15 cellular contexts compared by ENCODE assay signal in the genomic region with DNA sequence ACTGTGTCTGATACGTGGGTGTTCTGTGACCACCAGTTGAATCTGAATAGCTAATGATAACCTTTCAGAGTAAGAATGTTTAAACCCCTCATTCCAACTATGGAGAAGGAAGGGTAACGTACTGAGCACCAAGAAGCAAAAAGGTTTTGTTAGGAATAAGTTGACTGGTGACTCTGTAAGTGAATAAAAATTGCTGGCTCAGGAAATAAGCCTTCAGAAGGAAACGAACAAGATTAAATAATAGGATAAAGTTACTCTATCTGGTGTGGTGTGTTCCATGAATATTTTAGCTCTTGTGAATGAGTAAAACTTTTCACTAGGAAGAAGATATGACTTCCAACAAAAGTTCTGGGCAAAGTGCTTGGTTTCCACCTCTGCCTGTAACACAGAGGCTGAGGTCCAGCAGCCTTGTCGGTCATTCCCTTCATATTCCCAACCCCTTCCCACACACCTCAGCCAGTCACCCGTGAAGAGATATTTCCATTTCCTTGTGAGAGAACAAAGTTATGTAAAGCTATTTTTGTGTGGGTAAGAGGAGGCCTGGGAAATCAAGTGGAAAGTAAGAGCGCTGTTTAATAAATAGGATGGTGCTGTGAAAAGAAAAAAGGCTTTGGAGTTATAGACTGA. TPM values are rescaled to one million over a fixed set of nuclear protein-coding genes. Genes with fewer than 3 reads are reported as not detected.
DNase-seq lines count a peak whose midpoint lies in the region; ATAC-seq and TF ChIP-seq lines count a peak whose summit lies in the region.
"Had no signal": no experiment of that assay in that cellular context is flagged by ENCODE, and none has a peak within 500 bp of the region (broad histone marks: within the 10 kb centered on the region; RNA-seq: fewer than 3 reads in every experiment).

No MANE protein-coding gene starts in this region.

- H3K36me3 Mint-ChIP-seq in HFFc6 (ENCODE audit: low read depth) (peaks cover 18% of the 10 kb centered on the region), memory B cell (peaks cover 19% of the 10 kb centered on the region)
- peaks cover 33 to 56% of the 10 kb centered on the region in 2 donors for H3K36me3 Mint-ChIP-seq in activated naive CD4-positive, alpha-beta T cell treated with anti-CD3 and anti-CD28 coated beads, Interleukin-2, amount 50 U/mL, for 72 hours

- H3K27me3 Mint-ChIP-seq in HFFc6 (ENCODE audit: insufficient read depth): no peaks in the 10 kb centered on the region; the same call in 1 of the 2 replicates
- H3K27me3 Mint-ChIP-seq in memory B cell: no peaks in the 10 kb centered on the region

- H4K20me1 ChIP-seq in BLaER1 treated with 17β-estradiol and CSF1 and Interleukin-3, amounts not matched to agents 10 nM and 100 nM: no peaks in the 10 kb centered on the region

- peaks cover 21 to 62% (median 24%) of the 10 kb centered on the region in 10 experiments for H3K4me1 ChIP-seq in BLaER1 treated with 17β-estradiol and CSF1 and Interleukin-3, amounts not matched to agents 10 nM and 100 nM

- H3K27ac ChIP-seq in BLaER1 treated with 17β-estradiol and CSF1 and Interleukin-3, amounts not matched to agents 10 nM and 100 nM: peak overlapping the region; percentile 15 to 88 (median 67); a peak in 21 of 22 replicates
- H3K27ac ChIP-seq: neutrophil, SJSA1, VCaP had no signal

- H3K9me3 Mint-ChIP-seq in HFFc6 (peaks cover 17% of the 10 kb centered on the region), memory B cell (peaks cover 10% of the 10 kb centered on the region)
- peaks cover 17 to 30% of the 10 kb centered on the region in 2 donors for H3K9me3 Mint-ChIP-seq in activated naive CD4-positive, alpha-beta T cell treated with anti-CD3 and anti-CD28 coated beads, Interleukin-2, amount 50 U/mL, for 72 hours

- H3K4me3 Mint-ChIP-seq in HFFc6 (no peak overlapping the region), memory B cell (peak overlapping the region; percentile 50)

- H3K4me2 ChIP-seq in BLaER1 treated with 17β-estradiol and CSF1 and Interleukin-3, amounts not matched to agents 10 nM and 100 nM: peak overlapping the region; percentile 62 to 83 (median 71)

- no peak for ATAC-seq in activated naive CD4-positive, alpha-beta T cell treated with anti-CD3 and anti-CD28 coated beads, Interleukin-2, amount 50 U/mL, for 72 hours
- ATAC-seq in memory B cell (ENCODE audit: low read depth): no peak
- ATAC-seq in HG03432 (IDR thresholded peaks at IDR 0.05; ENCODE audit: unreplicated experiment): no peak
- ATAC-seq in left colon: no peak

- H3K27me3 ChIP-seq in BLaER1 treated with 17β-estradiol and CSF1 and Interleukin-3, amounts not matched to agents 10 nM and 100 nM: no peaks in the 10 kb centered on the region
- H3K27me3 ChIP-seq: neutrophil, SJSA1 had no signal

- no peak overlapping the region for H3K4me3 ChIP-seq in BLaER1 treated with 17β-estradiol and CSF1 and Interleukin-3, amounts not matched to agents 10 nM and 100 nM
- H3K4me3 ChIP-seq: SJSA1 had no signal

- H3K9me3 ChIP-seq in BLaER1 treated with 17β-estradiol and CSF1 and Interleukin-3, amounts not matched to agents 10 nM and 100 nM (replicated peaks in 1 of 11): peaks cover 40 to 64% (median 56%) of the 10 kb centered on the region in 11 experiments
- H3K9me3 ChIP-seq: neutrophil, SJSA1 had no signal

- peak overlapping the region in 7 of 11 experiments; percentile 10 to 70 (median 45); a peak in 11 of 22 replicates for H3K9ac ChIP-seq in BLaER1 treated with 17β-estradiol and CSF1 and Interleukin-3, amounts not matched to agents 10 nM and 100 nM

- H3K36me3 ChIP-seq in BLaER1 treated with 17β-estradiol and CSF1 and Interleukin-3, amounts not matched to agents 10 nM and 100 nM: peaks cover 0 to 7% (median 0%) of the 10 kb centered on the region in 11 experiments; a peak in 2 of 22 replicates
- H3K36me3 ChIP-seq: neutrophil, SJSA1 had no signal

- H3K4me1 Mint-ChIP-seq in HFFc6 (ENCODE audit: low read depth): peaks cover 18% of the 10 kb centered on the region
- peaks cover 21% of the 10 kb centered on the region for H3K4me1 Mint-ChIP-seq in memory B cell

- H3K27ac Mint-ChIP-seq in HFFc6: peak overlapping the region; percentile 35; the same call in 1 of the 2 replicates
- peak overlapping the region; percentile 38 to 67 for H3K27ac Mint-ChIP-seq in activated naive CD4-positive, alpha-beta T cell treated with anti-CD3 and anti-CD28 coated beads, Interleukin-2, amount 50 U/mL, for 72 hours
- no peak overlapping the region for H3K27ac Mint-ChIP-seq in memory B cell

- no peak for TF ChIP-seq CTCF in HFFc6 (IDR thresholded peaks at IDR 0.05)

- intact Hi-C loops in left colon (cut with DNase I, micrococcal nuclease): no loop called here

- DNase-seq in HFFc6 (no peak), memory B cell (ENCODE audit: low spot score in 2 of 2) (no peak), left colon (no peak), Kasumi-1 (lab: John Stamatoyannopoulos, UW) (no peak), NCI-H1930 (lab: John Stamatoyannopoulos, UW) (no peak)
- DNase-seq in activated naive CD4-positive, alpha-beta T cell treated with anti-CD3 and anti-CD28 coated beads, Interleukin-2, amount 50 U/mL, for 72 hours (ENCODE audit: low spot score in 2 of 2): no peak
- DNase-seq: activated effector memory CD4-positive, alpha-beta T cell treated with anti-CD3 and anti-CD28 coated beads, Interleukin-2, amount 50 U/mL, for 16 hours; erythroblast; H7; NCI-H2081 treated with DMSO at 0.1 percent for 48 hours had no signal

RNA-seq across cellular contexts. Expression of gene ARF6, which starts 47.1 kb away (rescaled TPM):
- total RNA-seq in HFFc6 (2021; fragmentation: NEBNext Ultra II Directional; extraction: Animal tissue kit (Norgen Biotek cat#: 25700)): 100 to 1,000 TPM in 1 of 6 experiments, 10 to 100 TPM in 5; 92.2 to 111 (median 94.7) TPM
- 100 to 1,000 TPM; 154 to 156 TPM for total RNA-seq in activated naive CD4-positive, alpha-beta T cell treated with anti-CD3 and anti-CD28 coated beads, Interleukin-2, amount 50 U/mL, for 72 hours
- 100 to 1,000 TPM; 131 to 161 TPM for total RNA-seq in left colon
